Comparison of ENCODE assay signal across 14 cellular contexts in the genomic region with DNA sequence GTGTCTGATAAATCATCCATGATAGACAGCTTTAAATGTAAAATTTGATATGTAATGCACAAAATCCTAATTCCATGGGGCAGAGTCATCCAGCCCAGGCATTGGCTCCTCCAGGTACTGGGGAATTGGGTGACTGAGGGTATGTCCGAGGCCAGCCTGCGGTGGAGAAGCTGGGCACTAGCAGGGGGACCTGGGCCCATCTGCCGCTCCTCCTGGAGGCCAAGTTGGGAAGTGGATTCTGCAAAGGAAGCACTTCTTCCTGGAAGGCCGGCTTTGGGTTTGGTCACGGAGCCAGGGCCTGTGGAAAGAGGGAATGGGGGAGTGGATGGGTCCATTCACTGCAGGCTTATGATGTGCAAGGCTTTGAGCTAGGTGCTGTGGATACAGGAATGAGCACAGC.
DNase-seq lines count a peak whose midpoint lies in the region; ATAC-seq and TF ChIP-seq lines count a peak whose summit lies in the region.
"Had no signal": no experiment of that assay in that cellular context is flagged by ENCODE, and none has a peak within 500 bp of the region (broad histone marks: within the 10 kb centered on the region; RNA-seq: fewer than 3 reads in every experiment).

No MANE protein-coding gene starts in this region.

- in situ Hi-C loops in transverse colon (cut with MboI; ENCODE audit: low pct_ligation_motif_present in 1 of 4, low pct_unique_long_range_greater_than_20kb in 1 of 4, low sequenced_read_pairs in 3 of 4) = no loop called here

- peak; percentile 16 for TF ChIP-seq CTCF in RWPE2 (IDR thresholded peaks at IDR 0.05; ENCODE audit: poor library complexity, severe bottlenecking)
- TF ChIP-seq CTCF in fibroblast of the aortic adventitia (IDR thresholded peaks at IDR 0.05; ENCODE audit: insufficient read depth, low read length) = peak; percentile 15
- peak in 4 of 5 experiments; percentile 7 to 18 (median 16) for TF ChIP-seq CTCF in transverse colon (IDR thresholded peaks at IDR 0.05)

- peaks cover 17% of the 10 kb centered on the region for H3K4me1 Mint-ChIP-seq in activated naive CD4-positive, alpha-beta T cell treated with anti-CD3 and anti-CD28 coated beads, Interleukin-2, amount 50 U/mL, for 24 hours
- peaks cover 22% of the 10 kb centered on the region for H3K4me1 Mint-ChIP-seq in activated T-helper 1 cell treated with anti-CD3 and anti-CD28 coated beads, Interleukin-12 subunit alpha, Interleukin-12 subunit beta, Interleukin-2, Interleukin-4 antibody, amounts not matched to agents 30 ng/mL and 10 ng/mL and 1 ng/mL, durations not matched to agents 14 hours and 24 hours and 36 hours (ENCODE audit: low read depth)

- H3K27me3 ChIP-seq in RWPE2 (ENCODE audit: insufficient read depth, poor library complexity, severe bottlenecking) (no peaks in the 10 kb centered on the region), transverse colon (no peaks in the 10 kb centered on the region)
- H3K27me3 ChIP-seq: BLaER1 had no signal

- H3K4me3 ChIP-seq in RWPE2 (ENCODE audit: severe bottlenecking) = no peak overlapping the region
- H3K4me3 ChIP-seq in fibroblast of the aortic adventitia (ENCODE audit: low read depth, low read length) = no peak overlapping the region
- no peak overlapping the region for H3K4me3 ChIP-seq in transverse colon
- H3K4me3 ChIP-seq: BLaER1, lung had no signal

- no peak for TF ChIP-seq POLR2A in transverse colon (IDR thresholded peaks at IDR 0.05)

- 64% methylated on average over 5 of the region's 5 CpGs; no CpG with 5 or more reads in 1 of the 2 donors for WGBS in transverse colon (ENCODE audit: low coverage in 1 of 2), 2 donors

- H3K4me1 ChIP-seq in RWPE2 (ENCODE audit: insufficient read depth, poor library complexity, severe bottlenecking) (no peaks in the 10 kb centered on the region), transverse colon (peaks cover 0 to 4% (median 0%) of the 10 kb centered on the region in 4 donors)

- no peak for ATAC-seq in activated naive CD4-positive, alpha-beta T cell treated with anti-CD3 and anti-CD28 coated beads, Interleukin-2, amount 50 U/mL, for 72 hours
- no peak for ATAC-seq in RWPE2 (ENCODE audit: low read depth)

- intact Hi-C loops in transverse colon (cut with DNase I; ENCODE audit: low total_unique reads) = no loop called here
- intact Hi-C loops in activated T-helper 1 cell treated with anti-CD3 and anti-CD28 coated beads, Interleukin-12 subunit alpha, Interleukin-12 subunit beta, Interleukin-2, Interleukin-4 antibody, amounts not matched to agents 30 ng/mL and 10 ng/mL and 1 ng/mL, durations not matched to agents 14 hours and 24 hours and 36 hours (cut with micrococcal nuclease) = loop anchor here (5.0 kb wide), 1 partner anchor 80 kb away; no protein-coding TSS in a partner anchor

- H3K27ac ChIP-seq in RWPE2 (ENCODE audit: poor library complexity, severe bottlenecking) (no peak overlapping the region), transverse colon (peak overlapping the region in 2 of 4 donors; percentile 5 to 16)
- H3K27ac ChIP-seq: BLaER1 had no signal

- H3K27ac Mint-ChIP-seq in activated naive CD4-positive, alpha-beta T cell treated with anti-CD3 and anti-CD28 coated beads, Interleukin-2, amount 50 U/mL, for 24 hours = peak overlapping the region; percentile 7
- no peak overlapping the region for H3K27ac Mint-ChIP-seq in activated naive CD4-positive, alpha-beta T cell treated with anti-CD3 and anti-CD28 coated beads, Interleukin-2, amount 50 U/mL, for 72 hours
- H3K27ac Mint-ChIP-seq in activated T-helper 1 cell treated with anti-CD3 and anti-CD28 coated beads, Interleukin-12 subunit alpha, Interleukin-12 subunit beta, Interleukin-2, Interleukin-4 antibody, amounts not matched to agents 30 ng/mL and 10 ng/mL and 1 ng/mL, durations not matched to agents 14 hours and 24 hours and 36 hours = no peak overlapping the region
- H3K27ac Mint-ChIP-seq: IgD-negative memory B cell; T-helper 1 cell treated with Interleukin-12 subunit alpha and Interleukin-12 subunit beta and Interleukin-4 antibody, amounts not matched to agents 30 μg/mL and 1 μg/mL, for 36 hours had no signal

- no peaks in the 10 kb centered on the region for H3K9me3 ChIP-seq in RWPE2 (ENCODE audit: severe bottlenecking)
- H3K9me3 ChIP-seq in transverse colon = no peaks in the 10 kb centered on the region

- H3K27me3 Mint-ChIP-seq in activated naive CD4-positive, alpha-beta T cell treated with anti-CD3 and anti-CD28 coated beads, Interleukin-2, amount 50 U/mL, for 24 hours = peaks cover 5% of the 10 kb centered on the region
- H3K27me3 Mint-ChIP-seq in activated T-helper 1 cell treated with anti-CD3 and anti-CD28 coated beads, Interleukin-12 subunit alpha, Interleukin-12 subunit beta, Interleukin-2, Interleukin-4 antibody, amounts not matched to agents 30 ng/mL and 10 ng/mL and 1 ng/mL, durations not matched to agents 14 hours and 24 hours and 36 hours (ENCODE audit: insufficient read depth) = peaks cover 26% of the 10 kb centered on the region

- DNase-seq in activated naive CD4-positive, alpha-beta T cell treated with anti-CD3 and anti-CD28 coated beads, Interleukin-2, amount 50 U/mL, for 72 hours (ENCODE audit: low spot score in 2 of 2) = no peak
- DNase-seq in RWPE2 (ENCODE audit: low spot score) (no peak), fibroblast of the aortic adventitia (ENCODE audit: low read depth) (no peak), transverse colon (no peak), amniotic stem cell (lab: John Stamatoyannopoulos, UW) (no peak), NCI-H2029 (lab: John Stamatoyannopoulos, UW) (no peak)
- no peak for DNase-seq in activated T-helper 1 cell treated with anti-CD3 and anti-CD28 coated beads, Interleukin-12 subunit alpha, Interleukin-12 subunit beta, Interleukin-2, Interleukin-4 antibody, amounts not matched to agents 30 ng/mL and 10 ng/mL and 1 ng/mL, durations not matched to agents 14 hours and 24 hours and 36 hours (ENCODE audit: low spot score)
- DNase-seq: foreskin melanocyte, NCI-H510A treated with DMSO at 0.1 percent for 48 hours had no signal

- H3K9me3 Mint-ChIP-seq in activated naive CD4-positive, alpha-beta T cell treated with anti-CD3 and anti-CD28 coated beads, Interleukin-2, amount 50 U/mL, for 24 hours = no peaks in the 10 kb centered on the region
- peaks cover 0 to 4% of the 10 kb centered on the region in 2 donors for H3K9me3 Mint-ChIP-seq in activated naive CD4-positive, alpha-beta T cell treated with anti-CD3 and anti-CD28 coated beads, Interleukin-2, amount 50 U/mL, for 72 hours
- H3K9me3 Mint-ChIP-seq in activated T-helper 1 cell treated with anti-CD3 and anti-CD28 coated beads, Interleukin-12 subunit alpha, Interleukin-12 subunit beta, Interleukin-2, Interleukin-4 antibody, amounts not matched to agents 30 ng/mL and 10 ng/mL and 1 ng/mL, durations not matched to agents 14 hours and 24 hours and 36 hours = no peaks in the 10 kb centered on the region
- H3K9me3 Mint-ChIP-seq: T-helper 1 cell treated with Interleukin-12 subunit alpha and Interleukin-12 subunit beta and Interleukin-4 antibody, amounts not matched to agents 30 μg/mL and 1 μg/mL, for 36 hours had no signal

- no peak overlapping the region for H3K4me3 Mint-ChIP-seq in activated naive CD4-positive, alpha-beta T cell treated with anti-CD3 and anti-CD28 coated beads, Interleukin-2, amount 50 U/mL, for 24 hours
- H3K4me3 Mint-ChIP-seq in activated T-helper 1 cell treated with anti-CD3 and anti-CD28 coated beads, Interleukin-12 subunit alpha, Interleukin-12 subunit beta, Interleukin-2, Interleukin-4 antibody, amounts not matched to agents 30 ng/mL and 10 ng/mL and 1 ng/mL, durations not matched to agents 14 hours and 24 hours and 36 hours = no peak overlapping the region
- H3K4me3 Mint-ChIP-seq: IgD-negative memory B cell; T-helper 1 cell treated with Interleukin-12 subunit alpha and Interleukin-12 subunit beta and Interleukin-4 antibody, amounts not matched to agents 30 μg/mL and 1 μg/mL, for 36 hours had no signal

- H3K36me3 ChIP-seq in RWPE2 (ENCODE audit: low read depth) (no peaks in the 10 kb centered on the region), transverse colon (no peaks in the 10 kb centered on the region)
- H3K36me3 ChIP-seq: BLaER1 had no signal

- H3K36me3 Mint-ChIP-seq in activated naive CD4-positive, alpha-beta T cell treated with anti-CD3 and anti-CD28 coated beads, Interleukin-2, amount 50 U/mL, for 24 hours = no peaks in the 10 kb centered on the region
- peaks cover 0 to 6% of the 10 kb centered on the region in 2 donors for H3K36me3 Mint-ChIP-seq in activated naive CD4-positive, alpha-beta T cell treated with anti-CD3 and anti-CD28 coated beads, Interleukin-2, amount 50 U/mL, for 72 hours
- peaks cover 4% of the 10 kb centered on the region for H3K36me3 Mint-ChIP-seq in activated T-helper 1 cell treated with anti-CD3 and anti-CD28 coated beads, Interleukin-12 subunit alpha, Interleukin-12 subunit beta, Interleukin-2, Interleukin-4 antibody, amounts not matched to agents 30 ng/mL and 10 ng/mL and 1 ng/mL, durations not matched to agents 14 hours and 24 hours and 36 hours (ENCODE audit: low read depth)
- H3K36me3 Mint-ChIP-seq: IgD-negative memory B cell had no signal

- no peak for TF ChIP-seq EP300 in transverse colon (IDR thresholded peaks at IDR 0.05; ENCODE audit: low read depth)
